In genomic region chrY:24098997-24099396, GRCh38 we compare ENCODE assay signal across 2 cellular contexts. TPM values are rescaled to one million over a fixed set of nuclear protein-coding genes. Genes with fewer than 3 reads are reported as not detected.
"Had no signal": no experiment of that assay in that cellular context is flagged by ENCODE, and none has a peak within 500 bp of the region (broad histone marks: within the 10 kb centered on the region; RNA-seq: fewer than 3 reads in every experiment).

No MANE protein-coding gene starts in this region.

RNA-seq across cellular contexts. Expression of gene CDY1B, which starts 51.2 kb away (rescaled TPM):
- total RNA-seq: G401, GM12878 had no signal
